20 cellular contexts compared by ENCODE assay signal in the genomic region with DNA sequence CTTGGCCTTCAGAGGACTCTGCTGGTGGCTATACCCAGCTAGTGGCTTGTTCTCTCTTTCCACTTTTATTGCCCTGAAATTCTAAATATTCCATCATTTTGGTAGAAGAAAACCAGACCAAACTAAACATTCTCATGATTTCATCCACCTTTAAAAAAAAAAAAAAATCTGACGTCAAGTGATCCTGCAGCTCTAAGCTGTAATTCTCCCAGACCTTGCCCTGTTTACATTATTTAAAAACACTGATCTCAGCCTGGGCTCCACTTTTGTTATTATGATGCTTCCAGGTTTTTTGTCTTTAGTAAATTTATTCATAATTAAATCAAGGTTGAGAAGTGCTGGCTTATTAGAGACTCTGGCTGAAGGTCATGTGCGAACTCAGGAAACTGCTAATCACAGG.
DNase-seq lines count a peak whose midpoint lies in the region; TF ChIP-seq lines count a peak whose summit lies in the region.
"Had no signal": no experiment of that assay in that cellular context is flagged by ENCODE, and none has a peak within 500 bp of the region (broad histone marks: within the 10 kb centered on the region; RNA-seq: fewer than 3 reads in every experiment).

No MANE protein-coding gene starts in this region.

- H3K27ac ChIP-seq in Karpas-422 (ENCODE audit: low read length), result peak overlapping the region; percentile 83
- peak overlapping the region; percentile 44 for H3K27ac ChIP-seq in hepatocyte
- H3K27ac ChIP-seq in rectal smooth muscle tissue (ENCODE audit: low read depth, low read length), result peak overlapping the region; percentile 76
- H3K27ac ChIP-seq in CD4-positive, alpha-beta memory T cell (ENCODE audit: low read depth, low read length), result no peak overlapping the region
- H3K27ac ChIP-seq in left ventricle myocardium inferior (replicated peaks), result no peak overlapping the region
- H3K27ac ChIP-seq: BLaER1 treated with 17β-estradiol and CSF1 and Interleukin-3, amounts not matched to agents 10 nM and 100 nM; SJSA1 had no signal

- H4K20me1 ChIP-seq in Karpas-422 (ENCODE audit: insufficient read depth, low read depth, low read length) (no peaks in the 10 kb centered on the region), hepatocyte (ENCODE audit: insufficient read depth, poor library complexity, severe bottlenecking) (no peaks in the 10 kb centered on the region)

- no peak overlapping the region for H3K4me3 Mint-ChIP-seq in CD4-positive, alpha-beta memory T cell
- H3K4me3 Mint-ChIP-seq: CD8-positive, alpha-beta T cell had no signal

- H3K4me3 ChIP-seq in Karpas-422 (ENCODE audit: low read length), result no peak overlapping the region
- H3K4me3 ChIP-seq in hepatocyte, result no peak overlapping the region
- H3K4me3 ChIP-seq in rectal smooth muscle tissue (ENCODE audit: low read length), result no peak overlapping the region
- H3K4me3 ChIP-seq in CD4-positive, alpha-beta memory T cell (ENCODE audit: low read length in 2 of 2), result no peak overlapping the region
- no peak overlapping the region for H3K4me3 ChIP-seq in left ventricle myocardium inferior
- H3K4me3 ChIP-seq: BLaER1 treated with 17β-estradiol and CSF1 and Interleukin-3, amounts not matched to agents 10 nM and 100 nM; SJSA1 had no signal

- H3K9ac ChIP-seq in Karpas-422 (ENCODE audit: low read length) (no peak overlapping the region), rectal smooth muscle tissue (ENCODE audit: low read length) (no peak overlapping the region)
- H3K9ac ChIP-seq: BLaER1 treated with 17β-estradiol and CSF1 and Interleukin-3, amounts not matched to agents 10 nM and 100 nM had no signal

- H3K9me2 ChIP-seq in Karpas-422 (replicated peaks; ENCODE audit: insufficient read depth, low read length) (no peaks in the 10 kb centered on the region), hepatocyte (replicated peaks; ENCODE audit: insufficient read depth) (no peaks in the 10 kb centered on the region)

- no peak overlapping the region for H3K27ac Mint-ChIP-seq in CD4-positive, alpha-beta memory T cell
- H3K27ac Mint-ChIP-seq: CD8-positive, alpha-beta T cell had no signal

- H2AFZ ChIP-seq in Karpas-422 (ENCODE audit: low read length) (no peak overlapping the region), hepatocyte (no peak overlapping the region)

- H3K9me3 ChIP-seq in Karpas-422 (ENCODE audit: low read length) (no peaks in the 10 kb centered on the region), hepatocyte (ENCODE audit: low read depth) (no peaks in the 10 kb centered on the region), left ventricle myocardium inferior (replicated peaks) (no peaks in the 10 kb centered on the region)
- H3K9me3 ChIP-seq in CD4-positive, alpha-beta memory T cell (ENCODE audit: control insufficient read depth in 1 of 2, low read length in 2 of 2), result no peaks in the 10 kb centered on the region
- H3K9me3 ChIP-seq: BLaER1 treated with 17β-estradiol and CSF1 and Interleukin-3, amounts not matched to agents 10 nM and 100 nM; SJSA1 had no signal

- TF ChIP-seq CTCF in hepatocyte (IDR thresholded peaks at IDR 0.05; ENCODE audit: poor library complexity) (no peak), left ventricle myocardium inferior (IDR thresholded peaks at IDR 0.05; ENCODE audit: borderline replicate concordance) (no peak)

- H3K27me3 Mint-ChIP-seq in CD4-positive, alpha-beta memory T cell, result no peaks in the 10 kb centered on the region

- DNase-seq in Karpas-422 (no peak), hepatocyte (ENCODE audit: low spot score) (no peak), kidney tubule cell (ENCODE audit: low spot score) (no peak), left ventricle myocardium inferior (no peak)
- DNase-seq in CD4-positive, alpha-beta memory T cell, result no peak
- DNase-seq in stimulated activated CD4-positive, alpha-beta T cell treated with anti-CD3 and anti-CD28 coated beads, Interleukin-12 subunit alpha, Interleukin-12 subunit beta, amount 100 ng/mL, for 4 hours, result no peak
- DNase-seq: CD8-positive, alpha-beta T cell; DND-41; Kasumi-1; MM.1S; NCI-H1048; NCI-H1417 treated with DMSO at 0.1 percent for 48 hours; NCI-H187; NCI-H2107; NCI-H446 treated with DMSO at 0.1 percent for 48 hours; NCI-H526 treated with DMSO at 0.1 percent for 48 hours; OCI-M1 had no signal

- H3K4me2 ChIP-seq in Karpas-422 (ENCODE audit: low read depth, low read length, poor library complexity, severe bottlenecking) (no peak overlapping the region), hepatocyte (no peak overlapping the region)
- H3K4me2 ChIP-seq: BLaER1 treated with 17β-estradiol and CSF1 and Interleukin-3, amounts not matched to agents 10 nM and 100 nM had no signal

- no peaks in the 10 kb centered on the region for H3K27me3 ChIP-seq in Karpas-422 (ENCODE audit: low read length)
- no peaks in the 10 kb centered on the region for H3K27me3 ChIP-seq in hepatocyte
- H3K27me3 ChIP-seq in rectal smooth muscle tissue (ENCODE audit: control insufficient read depth, insufficient read depth, low read length), result no peaks in the 10 kb centered on the region
- H3K27me3 ChIP-seq in CD4-positive, alpha-beta memory T cell (ENCODE audit: insufficient read depth, low read length), result no peaks in the 10 kb centered on the region
- no peaks in the 10 kb centered on the region for H3K27me3 ChIP-seq in left ventricle myocardium inferior (ENCODE audit: low read depth)
- H3K27me3 ChIP-seq: BLaER1 treated with 17β-estradiol and CSF1 and Interleukin-3, amounts not matched to agents 10 nM and 100 nM; SJSA1 had no signal

- no peaks in the 10 kb centered on the region for H3K9me3 Mint-ChIP-seq in CD4-positive, alpha-beta memory T cell
- H3K9me3 Mint-ChIP-seq: CD8-positive, alpha-beta T cell had no signal

- H3K36me3 Mint-ChIP-seq in CD4-positive, alpha-beta memory T cell, result peaks cover 9 to 19% of the 10 kb centered on the region in 2 donors

- H3K4me1 ChIP-seq in Karpas-422 (ENCODE audit: low read length) (peaks cover 42% of the 10 kb centered on the region), hepatocyte (ENCODE audit: insufficient read depth) (no peaks in the 10 kb centered on the region), rectal smooth muscle tissue (ENCODE audit: control insufficient read depth, insufficient read depth, low read length) (no peaks in the 10 kb centered on the region), left ventricle myocardium inferior (peaks cover 11% of the 10 kb centered on the region)
- no peaks in the 10 kb centered on the region for H3K4me1 ChIP-seq in CD4-positive, alpha-beta memory T cell (ENCODE audit: insufficient read depth, low read length)
- H3K4me1 ChIP-seq: SJSA1 had no signal

- H3K79me2 ChIP-seq in Karpas-422 (ENCODE audit: low read length), result peaks cover 8% of the 10 kb centered on the region
- H3K79me2 ChIP-seq in hepatocyte, result no peaks in the 10 kb centered on the region

- intact Hi-C loops in CD4-positive, alpha-beta memory T cell (cut with micrococcal nuclease), result no loop called here
- intact Hi-C loops in left ventricle myocardium inferior (cut with micrococcal nuclease), result no loop called here

- no peaks in the 10 kb centered on the region for H3K4me1 Mint-ChIP-seq in CD4-positive, alpha-beta memory T cell

- POLR2A ChIA-PET in CD4-positive, alpha-beta memory T cell (lab: Charles Lee; ENCODE audit: partially characterized antibody), result no interaction called here

- 74% methylated on average over 2 of the region's 2 CpGs for WGBS in hepatocyte (ENCODE audit: low lambda C conversion rate, missing lambda C conversion rate)

- H3K36me3 ChIP-seq in Karpas-422 (ENCODE audit: insufficient read depth, low read length) (peaks cover 22% of the 10 kb centered on the region; the same call in 1 of the 2 replicates), hepatocyte (replicated peaks; ENCODE audit: insufficient read depth, low read depth) (no peaks in the 10 kb centered on the region), rectal smooth muscle tissue (ENCODE audit: control insufficient read depth, insufficient read depth, low read length) (no peaks in the 10 kb centered on the region), left ventricle myocardium inferior (no peaks in the 10 kb centered on the region)
- H3K36me3 ChIP-seq in CD4-positive, alpha-beta memory T cell (ENCODE audit: insufficient read depth, low read length), result no peaks in the 10 kb centered on the region

- CTCF ChIA-PET in CD4-positive, alpha-beta memory T cell (lab: Charles Lee; ENCODE audit: partially characterized antibody), result no interaction called here

Comparison
In these comparisons a context has a peak if more than half of its experiments do, and no peak if none do; other contexts are left out.
1. H3K27ac ChIP-seq: peak in Karpas-422 (single experiment), hepatocyte (single experiment) and rectal smooth muscle tissue (single experiment); none in CD4-positive, alpha-beta memory T cell (single experiment) and left ventricle myocardium inferior (single experiment).